In genomic region chr3:47028146-47028545, GRCh38 we compare ENCODE assay signal across 16 cellular contexts. TPM values are rescaled to one million over a fixed set of nuclear protein-coding genes. Genes with fewer than 3 reads are reported as not detected.
DNase-seq lines count a peak whose midpoint lies in the region; TF ChIP-seq lines count a peak whose summit lies in the region.
"Had no signal": no experiment of that assay in that cellular context is flagged by ENCODE, and none has a peak within 500 bp of the region (broad histone marks: within the 10 kb centered on the region; RNA-seq: fewer than 3 reads in every experiment).

No MANE protein-coding gene starts in this region.

- 90 to 96% methylated on average over 2 of the region's 3 CpGs for WGBS in mesodermal cell (ENCODE audit: insufficient coverage in 2 of 2), 2 experiments

- H3K9me3 ChIP-seq in mesodermal cell (ENCODE audit: control insufficient read depth, low read length): no peaks in the 10 kb centered on the region

- POLR2A ChIA-PET in HEK293T (lab: Yijun Ruan, JAX): no interaction called here

- H3K27me3 Mint-ChIP-seq in activated naive CD8-positive, alpha-beta T cell: no peaks in the 10 kb centered on the region
- no peaks in the 10 kb centered on the region for H3K27me3 Mint-ChIP-seq in activated naive CD8-positive, alpha-beta T cell treated with anti-CD3 and anti-CD28 coated beads for 36 hours

- peaks cover 8% of the 10 kb centered on the region for H3K4me1 ChIP-seq in mesodermal cell (ENCODE audit: control insufficient read depth, insufficient read depth, low read length, poor library complexity, severe bottlenecking)

- peaks cover 32% of the 10 kb centered on the region for H3K36me3 ChIP-seq in mesodermal cell (ENCODE audit: control insufficient read depth, insufficient read depth, low read length)

- no peaks in the 10 kb centered on the region for H3K9me3 Mint-ChIP-seq in activated naive CD8-positive, alpha-beta T cell (ENCODE audit: low read depth)
- no peaks in the 10 kb centered on the region for H3K9me3 Mint-ChIP-seq in activated naive CD8-positive, alpha-beta T cell treated with anti-CD3 and anti-CD28 coated beads for 36 hours

- H3K4me3 ChIP-seq in mesodermal cell (ENCODE audit: extremely low read depth, insufficient read depth, low read length, poor library complexity, severe bottlenecking): no peak overlapping the region
- H3K4me3 ChIP-seq: BLaER1 had no signal

- peaks cover 53% of the 10 kb centered on the region for H3K4me1 Mint-ChIP-seq in activated naive CD8-positive, alpha-beta T cell (ENCODE audit: low read depth)
- peaks cover 47% of the 10 kb centered on the region for H3K4me1 Mint-ChIP-seq in activated naive CD8-positive, alpha-beta T cell treated with anti-CD3 and anti-CD28 coated beads for 36 hours

- no peak overlapping the region for H3K4me3 Mint-ChIP-seq in activated naive CD8-positive, alpha-beta T cell
- no peak overlapping the region for H3K4me3 Mint-ChIP-seq in activated naive CD8-positive, alpha-beta T cell treated with anti-CD3 and anti-CD28 coated beads for 36 hours

- no peak for DNase-seq in activated naive CD8-positive, alpha-beta T cell treated with anti-CD3 and anti-CD28 coated beads for 36 hours
- DNase-seq in amniotic epithelial cell (ENCODE audit: low read depth) (peak; percentile 47), 8988T (no peak), SW480 (ENCODE audit: low spot score) (no peak), amygdala (lab: John Stamatoyannopoulos, UW) (no peak), HEK293T (ENCODE audit: extremely low spot score) (no peak)
- DNase-seq: KG1, NCI-H1694 treated with DMSO at 0.1 percent for 48 hours, NCI-H2107, NCI-H510A, NCI-H774, OCI-M1, Right ventricle myocardium superior had no signal

- peak overlapping the region; percentile 39 for H3K27ac ChIP-seq in mesodermal cell (ENCODE audit: low read depth, low read length, severe bottlenecking)
- H3K27ac ChIP-seq: BLaER1 had no signal

- peak overlapping the region; percentile 41 for H3K27ac Mint-ChIP-seq in activated naive CD8-positive, alpha-beta T cell
- no peak overlapping the region for H3K27ac Mint-ChIP-seq in activated naive CD8-positive, alpha-beta T cell treated with anti-CD3 and anti-CD28 coated beads for 36 hours

- H3K36me3 Mint-ChIP-seq in activated naive CD8-positive, alpha-beta T cell: no peaks in the 10 kb centered on the region
- peaks cover 22% of the 10 kb centered on the region for H3K36me3 Mint-ChIP-seq in activated naive CD8-positive, alpha-beta T cell treated with anti-CD3 and anti-CD28 coated beads for 36 hours

- CTCF ChIA-PET in HEK293T (lab: Yijun Ruan, JAX): no interaction called here

TF ChIP-seq in HEK293T, 16 proteins besides CTCF, POLR2A, EP300 and RAD21:
- no peak for TF ChIP-seq CTBP1 (IDR thresholded peaks at IDR 0.05; ENCODE audit: borderline replicate concordance)
- no peak for TF ChIP-seq HDGF (IDR thresholded peaks at IDR 0.05; ENCODE audit: borderline replicate concordance)
- TF ChIP-seq, protein P1, sequence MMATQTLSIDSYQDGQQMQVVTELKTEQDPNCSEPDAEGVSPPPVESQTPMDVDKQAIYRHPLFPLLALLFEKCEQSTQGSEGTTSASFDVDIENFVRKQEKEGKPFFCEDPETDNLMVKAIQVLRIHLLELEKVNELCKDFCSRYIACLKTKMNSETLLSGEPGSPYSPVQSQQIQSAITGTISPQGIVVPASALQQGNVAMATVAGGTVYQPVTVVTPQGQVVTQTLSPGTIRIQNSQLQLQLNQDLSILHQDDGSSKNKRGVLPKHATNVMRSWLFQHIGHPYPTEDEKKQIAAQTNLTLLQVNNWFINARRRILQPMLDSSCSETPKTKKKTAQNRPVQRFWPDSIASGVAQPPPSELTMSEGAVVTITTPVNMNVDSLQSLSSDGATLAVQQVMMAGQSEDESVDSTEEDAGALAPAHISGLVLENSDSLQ (IDR thresholded peaks at IDR 0.05): no peak
- TF ChIP-seq FOXA1 (IDR thresholded peaks at IDR 0.05): no peak
- TF ChIP-seq LEF1 (IDR thresholded peaks at IDR 0.05; ENCODE audit: borderline replicate concordance): no peak
- no peak for TF ChIP-seq L3MBTL2 (conservative IDR thresholded peaks at IDR 0.05)
- no peak for TF ChIP-seq ELF4 (IDR thresholded peaks at IDR 0.05)
- TF ChIP-seq ZNF384 (IDR thresholded peaks at IDR 0.05): no peak
- no peak for TF ChIP-seq ARNT (IDR thresholded peaks at IDR 0.05)
- TF ChIP-seq FOXM1 (IDR thresholded peaks at IDR 0.05; ENCODE audit: borderline replicate concordance): no peak
- no peak for TF ChIP-seq NFRKB (IDR thresholded peaks at IDR 0.05)
- no peak for TF ChIP-seq BHLHE40 (IDR thresholded peaks at IDR 0.05; ENCODE audit: borderline replicate concordance)
- no peak for TF ChIP-seq SUZ12 (IDR thresholded peaks at IDR 0.05)
- no peak for TF ChIP-seq TARDBP (IDR thresholded peaks at IDR 0.05)
- TF ChIP-seq FOXK2 (IDR thresholded peaks at IDR 0.05): no peak

RNA-seq across cellular contexts. Expression of gene NBEAL2, which starts 48.7 kb away (rescaled TPM):
- total RNA-seq in activated naive CD8-positive, alpha-beta T cell treated with anti-CD3 and anti-CD28 coated beads for 36 hours: 10 to 100 TPM; 63.1 to 67.4 TPM
- polyA plus RNA-seq in mesodermal cell (2013, experiment 1 of 2): 25.5 TPM
- polyA plus RNA-seq in mesodermal cell (2013, experiment 2 of 2): 18.9 TPM

RNA-seq across cellular contexts. Expression of gene CCDC12, which starts 51.6 kb away (rescaled TPM):
- 10 to 100 TPM; 48.8 to 55.4 TPM for total RNA-seq in activated naive CD8-positive, alpha-beta T cell treated with anti-CD3 and anti-CD28 coated beads for 36 hours
- polyA plus RNA-seq in mesodermal cell (2013, experiment 1 of 2): 34.0 TPM
- 32.3 TPM for polyA plus RNA-seq in mesodermal cell (2013, experiment 2 of 2)
